1 cellular context compared by ENCODE assay signal in genomic region chr11:125083312-125084056, GRCh38.
TF ChIP-seq lines count a peak whose summit lies in the region.

No MANE protein-coding gene starts in this region.

TF ChIP-seq in endothelial cell of umbilical vein, 7 proteins besides CTCF, POLR2A, EP300 and RAD21:
- TF ChIP-seq MYC (IDR thresholded peaks at IDR 0.05; ENCODE audit: low read depth, low read length) (no peak), JUN (IDR thresholded peaks at IDR 0.05; ENCODE audit: borderline replicate concordance, insufficient read depth, insufficient read length, low read depth) (no peak), POLR2AphosphoS5 (IDR thresholded peaks at IDR 0.05; ENCODE audit: insufficient read depth, low read depth, low read length) (no peak), EZH2 (IDR thresholded peaks at IDR 0.05; ENCODE audit: borderline replicate concordance, low read depth, low read length, severe bottlenecking) (no peak), FOS (IDR thresholded peaks at IDR 0.05; ENCODE audit: borderline replicate concordance, insufficient read depth, low read length) (no peak)
